Comparison of ENCODE assay signal across 1 cellular context in the genomic region with DNA sequence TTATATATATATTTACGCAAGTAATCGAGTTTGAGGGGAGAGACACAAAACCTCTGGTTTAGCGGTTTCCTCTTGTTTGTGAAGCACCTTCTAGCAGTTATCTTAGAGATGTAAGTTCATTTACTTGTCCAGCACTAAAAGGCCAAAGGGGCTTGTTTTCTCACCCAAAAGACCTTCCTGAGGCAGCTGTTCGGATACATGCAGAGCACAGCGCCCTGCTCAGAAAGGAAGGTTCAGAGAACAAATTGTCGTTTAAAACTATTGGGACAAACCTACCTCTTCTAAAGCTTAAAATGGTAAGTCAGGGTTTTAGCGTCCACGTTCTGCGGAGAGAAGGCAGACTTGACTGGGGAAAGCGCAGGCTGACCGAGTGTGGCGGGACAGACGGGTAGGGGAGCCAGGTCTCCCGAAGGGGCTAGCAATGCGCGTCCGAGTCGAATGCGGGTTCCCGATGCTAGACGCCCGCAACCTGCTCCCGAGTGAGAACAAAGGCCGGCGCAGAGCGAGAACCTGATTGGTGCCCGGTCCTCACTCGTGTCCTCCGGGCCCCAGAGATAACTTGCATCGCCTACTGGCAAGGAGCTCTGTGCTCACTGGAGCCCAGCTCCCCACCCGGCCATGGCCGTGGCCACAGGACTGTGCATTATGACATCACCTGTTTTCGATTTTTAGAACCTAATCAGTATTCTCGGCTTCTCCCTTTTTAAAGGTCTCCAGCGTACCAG.
A peak's percentile ranks its signal among the peaks of the same experiment; 100 is the strongest.
TF ChIP-seq lines count a peak whose summit lies in the region.

No MANE protein-coding gene starts in this region.

TF ChIP-seq in HepG2, 621 proteins besides CTCF, POLR2A, EP300 and RAD21 (continued from another document):
- TF ChIP-seq ZNF646 (CRISPR knock-in tag; IDR thresholded peaks at IDR 0.05) (no peak), ZNF788 (CRISPR knock-in tag; IDR thresholded peaks at IDR 0.05; ENCODE audit: borderline replicate concordance) (0 out of 2 replicates have a peak, but pooled peaks have one; percentile 29), ZNF777 (CRISPR knock-in tag; IDR thresholded peaks at IDR 0.05) (peak; percentile 37; the same call in 1 of the 2 replicates), IRF1 (CRISPR knock-in tag; IDR thresholded peaks at IDR 0.05; ENCODE audit: low read depth) (no peak), GABPB1 (CRISPR knock-in tag; IDR thresholded peaks at IDR 0.05) (peak; percentile 27; the same call in 1 of the 2 replicates), ZNF737 (CRISPR knock-in tag; IDR thresholded peaks at IDR 0.05; ENCODE audit: borderline replicate concordance) (no peak), POLR2G (IDR thresholded peaks at IDR 0.05; ENCODE audit: low read depth, low read length) (no peak), HES4 (CRISPR knock-in tag; IDR thresholded peaks at IDR 0.05; ENCODE audit: borderline replicate concordance) (no peak), SKIL (CRISPR knock-in tag; IDR thresholded peaks at IDR 0.05; ENCODE audit: borderline replicate concordance) (no peak), NR2F1 (CRISPR knock-in tag; IDR thresholded peaks at IDR 0.05) (no peak), CHD4 (IDR thresholded peaks at IDR 0.05; ENCODE audit: borderline replicate concordance, low read length) (no peak), ZNF318 (CRISPR knock-in tag; IDR thresholded peaks at IDR 0.05) (no peak), NCOA2 (CRISPR knock-in tag; IDR thresholded peaks at IDR 0.05) (no peak), ZBTB14 (CRISPR knock-in tag; IDR thresholded peaks at IDR 0.05) (peak; percentile 62), ZNF564 (CRISPR knock-in tag; IDR thresholded peaks at IDR 0.05) (no peak), RBFOX2 (IDR thresholded peaks at IDR 0.05; ENCODE audit: low read depth, low read length) (no peak), ATF7 (IDR thresholded peaks at IDR 0.05) (0 out of 2 replicates have a peak, but pooled peaks have one; percentile 9), ATF7 (CRISPR knock-in tag; IDR thresholded peaks at IDR 0.05) (no peak), ZMAT3 (CRISPR knock-in tag; conservative IDR thresholded peaks at IDR 0.05) (no peak), CC2D1A (CRISPR knock-in tag; IDR thresholded peaks at IDR 0.05) (no peak), MYNN (CRISPR knock-in tag; IDR thresholded peaks at IDR 0.05; ENCODE audit: low read depth) (0 out of 2 replicates have a peak, but pooled peaks have one; percentile 38), HOXA9 (CRISPR knock-in tag; IDR thresholded peaks at IDR 0.05; ENCODE audit: borderline replicate concordance) (no peak), NFYB (CRISPR knock-in tag; IDR thresholded peaks at IDR 0.05) (0 out of 2 replicates have a peak, but pooled peaks have one; percentile 19), ATF7-NPFF (CRISPR knock-in tag; IDR thresholded peaks at IDR 0.05; ENCODE audit: low read depth) (no peak), EZH2 (conservative IDR thresholded peaks at IDR 0.05; ENCODE audit: low read depth, low read length) (0 out of 2 replicates have a peak, but pooled peaks have one; percentile 80)
- TF ChIP-seq, protein P1, sequence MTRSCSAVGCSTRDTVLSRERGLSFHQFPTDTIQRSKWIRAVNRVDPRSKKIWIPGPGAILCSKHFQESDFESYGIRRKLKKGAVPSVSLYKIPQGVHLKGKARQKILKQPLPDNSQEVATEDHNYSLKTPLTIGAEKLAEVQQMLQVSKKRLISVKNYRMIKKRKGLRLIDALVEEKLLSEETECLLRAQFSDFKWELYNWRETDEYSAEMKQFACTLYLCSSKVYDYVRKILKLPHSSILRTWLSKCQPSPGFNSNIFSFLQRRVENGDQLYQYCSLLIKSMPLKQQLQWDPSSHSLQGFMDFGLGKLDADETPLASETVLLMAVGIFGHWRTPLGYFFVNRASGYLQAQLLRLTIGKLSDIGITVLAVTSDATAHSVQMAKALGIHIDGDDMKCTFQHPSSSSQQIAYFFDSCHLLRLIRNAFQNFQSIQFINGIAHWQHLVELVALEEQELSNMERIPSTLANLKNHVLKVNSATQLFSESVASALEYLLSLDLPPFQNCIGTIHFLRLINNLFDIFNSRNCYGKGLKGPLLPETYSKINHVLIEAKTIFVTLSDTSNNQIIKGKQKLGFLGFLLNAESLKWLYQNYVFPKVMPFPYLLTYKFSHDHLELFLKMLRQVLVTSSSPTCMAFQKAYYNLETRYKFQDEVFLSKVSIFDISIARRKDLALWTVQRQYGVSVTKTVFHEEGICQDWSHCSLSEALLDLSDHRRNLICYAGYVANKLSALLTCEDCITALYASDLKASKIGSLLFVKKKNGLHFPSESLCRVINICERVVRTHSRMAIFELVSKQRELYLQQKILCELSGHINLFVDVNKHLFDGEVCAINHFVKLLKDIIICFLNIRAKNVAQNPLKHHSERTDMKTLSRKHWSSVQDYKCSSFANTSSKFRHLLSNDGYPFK (CRISPR knock-in tag; IDR thresholded peaks at IDR 0.05; ENCODE audit: borderline replicate concordance) = no peak
